8 cellular contexts compared by ENCODE assay signal in genomic region chr1:11925938-11926292, GRCh38. TPM values are rescaled to one million over a fixed set of nuclear protein-coding genes. Genes with fewer than 3 reads are reported as not detected.
DNase-seq lines count a peak whose midpoint lies in the region; ATAC-seq and TF ChIP-seq lines count a peak whose summit lies in the region.

No MANE protein-coding gene starts in this region.

- no peaks in the 10 kb centered on the region for H3K9me3 ChIP-seq in body of pancreas
- no peaks in the 10 kb centered on the region for H3K9me3 ChIP-seq in mesodermal cell (ENCODE audit: control insufficient read depth, low read length)

- peaks cover 28% of the 10 kb centered on the region for H3K4me1 Mint-ChIP-seq in activated CD4-positive, alpha-beta T cell treated with anti-CD3 and anti-CD28 coated beads, Interleukin-2, amount 10 ng/mL, durations not matched to agents 24 days and 14 days

- no peaks in the 10 kb centered on the region for H3K27me3 ChIP-seq in body of pancreas

- peak overlapping the region in 1 of 2 donors; percentile 32 for H3K4me3 ChIP-seq in body of pancreas
- H3K4me3 ChIP-seq in mesodermal cell (ENCODE audit: extremely low read depth, insufficient read depth, low read length, poor library complexity, severe bottlenecking) = peak overlapping the region; percentile 45

- H3K27ac ChIP-seq in body of pancreas (peak overlapping the region; percentile 16 to 83 (median 66)), mesodermal cell (ENCODE audit: low read depth, low read length, severe bottlenecking) (no peak overlapping the region)

- no peak for TF ChIP-seq CTCF in body of pancreas (IDR thresholded peaks at IDR 0.05)

- peaks cover 24% of the 10 kb centered on the region for H3K36me3 Mint-ChIP-seq in activated CD4-positive, alpha-beta T cell treated with anti-CD3 and anti-CD28 coated beads, Interleukin-2, amount 10 ng/mL, durations not matched to agents 24 days and 14 days (ENCODE audit: low read depth)

- peak; percentile 33 for ATAC-seq in HG03432 (IDR thresholded peaks at IDR 0.05; ENCODE audit: unreplicated experiment)
- peak; percentile 25 for ATAC-seq in body of pancreas
- ATAC-seq in GM18505 (IDR thresholded peaks at IDR 0.05; ENCODE audit: unreplicated experiment) = no peak

- no peaks in the 10 kb centered on the region for H3K27me3 Mint-ChIP-seq in activated CD4-positive, alpha-beta T cell treated with anti-CD3 and anti-CD28 coated beads, Interleukin-2, amount 10 ng/mL, durations not matched to agents 24 days and 14 days

- TF ChIP-seq POLR2A in body of pancreas (IDR thresholded peaks at IDR 0.05) = no peak
- no peak for TF ChIP-seq POLR2A in GM18505 (IDR thresholded peaks at IDR 0.05; ENCODE audit: borderline replicate concordance, extremely low read depth, insufficient read depth, insufficient read length)

- DNase-seq in activated CD4-positive, alpha-beta T cell treated with anti-CD3 and anti-CD28 coated beads, Interleukin-2, amount 10 ng/mL, durations not matched to agents 24 days and 14 days = no peak
- no peak for DNase-seq in activated CD4-positive, alpha-beta T cell treated with anti-CD3 and anti-CD28 coated beads, Interleukin-2, amount 50 U/mL, for 4 hours
- DNase-seq in body of pancreas = peak in 2 of 4 donors; percentile 25 to 35
- DNase-seq in LoVo (ENCODE audit: low spot score) = no peak
- no peak for DNase-seq in MV-4-11 (lab: John Stamatoyannopoulos, UW)

- intact Hi-C loops in activated CD4-positive, alpha-beta T cell treated with anti-CD3 and anti-CD28 coated beads, Interleukin-2, amount 10 ng/mL, durations not matched to agents 24 days and 14 days (cut with micrococcal nuclease) = loop anchor here (1.0 to 2.0 kb wide), 3 partner anchors 8 to 55 kb away; partner anchors contain the start of genes MFN2 and PLOD1
- intact Hi-C loops in body of pancreas (cut with DNase I) = no loop called here

- H3K27ac Mint-ChIP-seq in activated CD4-positive, alpha-beta T cell treated with anti-CD3 and anti-CD28 coated beads, Interleukin-2, amount 10 ng/mL, durations not matched to agents 24 days and 14 days = no peak overlapping the region

- no peaks in the 10 kb centered on the region for H3K9me3 Mint-ChIP-seq in activated CD4-positive, alpha-beta T cell treated with anti-CD3 and anti-CD28 coated beads, Interleukin-2, amount 10 ng/mL, durations not matched to agents 24 days and 14 days

- peaks cover 4 to 6% of the 10 kb centered on the region in 2 donors for H3K36me3 ChIP-seq in body of pancreas (replicated peaks in 1 of 2; ENCODE audit: insufficient read depth in 1 of 2, low read depth in 2 of 2)
- H3K36me3 ChIP-seq in mesodermal cell (ENCODE audit: control insufficient read depth, insufficient read depth, low read length) = peaks cover 24% of the 10 kb centered on the region

- WGBS in body of pancreas, 2 donors = 0% methylated on average over 14 of the region's 41 CpGs; no CpG with 5 or more reads in 1 of the 2 donors
- WGBS in mesodermal cell (ENCODE audit: insufficient coverage in 2 of 2), 2 experiments = 0 to 1% methylated on average over 26 to 35 of the region's 41 CpGs

- H3K4me3 Mint-ChIP-seq in activated CD4-positive, alpha-beta T cell treated with anti-CD3 and anti-CD28 coated beads, Interleukin-2, amount 10 ng/mL, durations not matched to agents 24 days and 14 days = peak overlapping the region; percentile 85

- H3K4me1 ChIP-seq in body of pancreas (peaks cover 57% of the 10 kb centered on the region), mesodermal cell (ENCODE audit: control insufficient read depth, insufficient read depth, low read length, poor library complexity, severe bottlenecking) (peaks cover 26% of the 10 kb centered on the region)

RNA-seq across cellular contexts. Expression of gene KIAA2013, which starts 0.3 kb away (rescaled TPM):
- 34.1 and 36.5 TPM in 2 replicates for total RNA-seq in activated CD4-positive, alpha-beta T cell treated with anti-CD3 and anti-CD28 coated beads, Interleukin-2, amount 10 ng/mL, durations not matched to agents 24 days and 14 days
- total RNA-seq in body of pancreas = 10 to 100 TPM; 67.7 to 87.0 TPM
- polyA plus RNA-seq in mesodermal cell (2013, experiment 1 of 2) = 39.0 TPM
- 33.1 TPM for polyA plus RNA-seq in mesodermal cell (2013, experiment 2 of 2)

RNA-seq across cellular contexts. Expression of gene PLOD1, which starts 8.6 kb away (rescaled TPM):
- 40.3 and 40.6 TPM in 2 replicates for total RNA-seq in activated CD4-positive, alpha-beta T cell treated with anti-CD3 and anti-CD28 coated beads, Interleukin-2, amount 10 ng/mL, durations not matched to agents 24 days and 14 days
- 10 to 100 TPM; 30.9 to 39.6 TPM for total RNA-seq in body of pancreas
- 148 TPM for polyA plus RNA-seq in mesodermal cell (2013, experiment 1 of 2)
- polyA plus RNA-seq in mesodermal cell (2013, experiment 2 of 2) = 133 TPM

RNA-seq across cellular contexts. Expression of gene MFN2, which starts 54.3 kb away (rescaled TPM):
- total RNA-seq in activated CD4-positive, alpha-beta T cell treated with anti-CD3 and anti-CD28 coated beads, Interleukin-2, amount 10 ng/mL, durations not matched to agents 24 days and 14 days = 84.6 and 88.7 TPM in 2 replicates
- total RNA-seq in body of pancreas = 10 to 100 TPM; 20.1 to 20.8 TPM
- 49.3 TPM for polyA plus RNA-seq in mesodermal cell (2013, experiment 1 of 2)
- polyA plus RNA-seq in mesodermal cell (2013, experiment 2 of 2) = 44.0 TPM
